9 cellular contexts compared by ENCODE assay signal in the genomic region with DNA sequence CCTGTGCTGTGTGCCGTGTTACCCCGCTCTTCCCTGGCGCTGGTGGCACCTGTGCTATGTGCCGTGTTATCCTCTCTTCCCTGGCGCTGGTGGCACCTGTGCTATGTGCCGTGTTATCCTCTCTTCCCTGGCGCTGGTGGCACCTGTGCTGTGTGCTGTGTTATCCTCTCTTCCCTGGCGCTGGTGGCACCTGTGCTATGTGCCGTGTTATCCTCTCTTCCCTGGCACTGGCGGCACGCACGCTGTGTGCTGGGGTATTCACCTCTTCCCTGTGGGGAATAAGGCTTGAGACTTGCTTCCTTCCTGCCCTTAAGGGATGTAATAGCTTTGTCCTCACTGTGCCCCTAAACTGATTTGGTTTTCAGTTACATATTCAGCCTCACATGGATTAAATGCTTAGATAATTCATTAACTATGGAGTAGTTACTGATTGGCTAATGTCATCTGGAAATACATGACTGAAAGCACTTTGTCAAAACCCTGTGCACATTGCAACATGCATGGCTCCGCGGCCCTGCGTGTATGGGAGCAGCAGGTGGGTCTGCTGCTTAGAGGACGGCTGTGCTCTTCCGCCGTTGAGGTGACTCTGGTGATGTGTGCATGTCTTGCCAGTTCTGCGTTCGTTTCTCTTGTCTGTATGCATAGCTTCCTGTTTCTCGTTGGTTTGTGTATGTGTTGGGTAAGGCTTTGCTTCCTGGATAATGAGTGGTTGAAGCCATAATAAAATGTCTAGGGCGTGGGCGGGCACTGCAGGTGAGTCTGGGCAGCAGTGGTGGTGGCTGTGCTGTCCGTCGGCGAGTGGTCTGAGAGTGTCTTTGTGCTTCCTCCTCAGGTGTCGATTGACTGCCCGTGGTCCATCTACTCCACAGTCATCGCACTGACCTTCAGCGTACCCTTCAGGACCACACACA. TPM values are rescaled to one million over a fixed set of nuclear protein-coding genes. Genes with fewer than 3 reads are reported as not detected.
DNase-seq lines count a peak whose midpoint lies in the region; ATAC-seq and TF ChIP-seq lines count a peak whose summit lies in the region.
"Had no signal": no experiment of that assay in that cellular context is flagged by ENCODE, and none has a peak within 500 bp of the region (broad histone marks: within the 10 kb centered on the region; RNA-seq: fewer than 3 reads in every experiment).

No MANE protein-coding gene starts in this region.

- peak overlapping the region; percentile 69 for H3K27ac ChIP-seq in hepatocyte
- H3K27ac ChIP-seq in testis = no peak overlapping the region

- ATAC-seq in GM19328 (IDR thresholded peaks at IDR 0.05; ENCODE audit: unreplicated experiment) = no peak
- ATAC-seq: heart left ventricle had no signal

- intact Hi-C loops in testis (cut with DNase I; ENCODE audit: low total_unique reads) = no loop called here

- no peak overlapping the region for H3K4me3 ChIP-seq in hepatocyte
- H3K4me3 ChIP-seq in testis = no peak overlapping the region
- H3K4me3 ChIP-seq: heart left ventricle had no signal

- peak; percentile 62 for DNase-seq in activated CD8-positive, alpha-beta memory T cell treated with anti-CD3 and anti-CD28 coated beads for 24 hours
- DNase-seq in activated CD8-positive, alpha-beta memory T cell treated with anti-CD3 and anti-CD28 coated beads, Interleukin-2, amount 50 U/mL, for 4 hours = no peak
- DNase-seq in T-helper 9 cell (peak; percentile 36), hepatocyte (ENCODE audit: low spot score) (peak; percentile 26), testis (peak; percentile 12), COLO668 (lab: John Stamatoyannopoulos, UW; ENCODE audit: unreplicated experiment) (no peak), GOT3 (lab: John Stamatoyannopoulos, UW) (no peak)

- 86% methylated on average over 27 of the region's 30 CpGs for WGBS in hepatocyte (ENCODE audit: low lambda C conversion rate, missing lambda C conversion rate)
- 91 to 94% methylated on average over 28 to 30 of the region's 30 CpGs for WGBS in testis, 2 donors

- peaks cover 3% of the 10 kb centered on the region for H3K4me1 ChIP-seq in hepatocyte (ENCODE audit: insufficient read depth)
- H3K4me1 ChIP-seq in testis = peaks cover 11% of the 10 kb centered on the region

- H4K20me1 ChIP-seq in hepatocyte (ENCODE audit: insufficient read depth, poor library complexity, severe bottlenecking) = no peaks in the 10 kb centered on the region

- TF ChIP-seq POLR2A in testis (IDR thresholded peaks at IDR 0.05) = no peak

- H3K9me3 ChIP-seq in hepatocyte (ENCODE audit: low read depth) (no peaks in the 10 kb centered on the region), testis (no peaks in the 10 kb centered on the region)
- H3K9me3 ChIP-seq: heart left ventricle had no signal

- H3K4me2 ChIP-seq in hepatocyte = no peak overlapping the region

- no peaks in the 10 kb centered on the region for H3K9me2 ChIP-seq in hepatocyte (replicated peaks; ENCODE audit: insufficient read depth)

- H3K79me2 ChIP-seq in hepatocyte = no peaks in the 10 kb centered on the region

- no peak overlapping the region for H2AFZ ChIP-seq in hepatocyte

- no peaks in the 10 kb centered on the region for H3K27me3 ChIP-seq in hepatocyte
- H3K27me3 ChIP-seq in testis = no peaks in the 10 kb centered on the region
- H3K27me3 ChIP-seq: heart left ventricle had no signal

- TF ChIP-seq CTCF in hepatocyte (IDR thresholded peaks at IDR 0.05; ENCODE audit: poor library complexity) = no peak
- TF ChIP-seq CTCF in testis (IDR thresholded peaks at IDR 0.05) = no peak

- H3K36me3 ChIP-seq in hepatocyte (replicated peaks; ENCODE audit: insufficient read depth, low read depth) (no peaks in the 10 kb centered on the region), testis (ENCODE audit: low read depth, missing control alignments) (no peaks in the 10 kb centered on the region)

RNA-seq across cellular contexts. Expression of gene PWP2, which starts 17.9 kb away (rescaled TPM):
- 1.3 and 3.3 TPM in 2 replicates for total RNA-seq in hepatocyte
- polyA plus RNA-seq in hepatocyte = 0.36 and 1.4 TPM in 2 replicates
- total RNA-seq in testis = 10 to 100 TPM in 1 of 2 donors, 1 to 10 TPM in 1; 7.8 to 23.7 TPM
- 10.8 TPM for polyA plus RNA-seq in testis (ENCODE audit: insufficient read depth, low read depth, low replicate concordance)

RNA-seq across cellular contexts. Expression of gene GATD3, which starts 44.2 kb away (rescaled TPM):
- total RNA-seq in hepatocyte = 9.5 and 24.7 TPM in 2 replicates
- 4.6 and 7.8 TPM in 2 replicates for polyA plus RNA-seq in hepatocyte
- total RNA-seq in testis = 10 to 100 TPM; 20.1 to 78.3 TPM
- 19.0 TPM for polyA plus RNA-seq in testis (ENCODE audit: insufficient read depth, low read depth, low replicate concordance)

Comparison
In these comparisons a context has a peak if more than half of its experiments do, and no peak if none do; other contexts are left out.
1. DNase-seq: peak in activated CD8-positive, alpha-beta memory T cell treated with anti-CD3 and anti-CD28 coated beads for 24 hours (single experiment), T-helper 9 cell (single experiment), hepatocyte (single experiment) and testis (single experiment); none in activated CD8-positive, alpha-beta memory T cell treated with anti-CD3 and anti-CD28 coated beads, Interleukin-2, amount 50 U/mL, for 4 hours (single experiment), COLO668 (single experiment) and GOT3 (single experiment).